Comparison of ENCODE assay signal across 15 cellular contexts in the genomic region with DNA sequence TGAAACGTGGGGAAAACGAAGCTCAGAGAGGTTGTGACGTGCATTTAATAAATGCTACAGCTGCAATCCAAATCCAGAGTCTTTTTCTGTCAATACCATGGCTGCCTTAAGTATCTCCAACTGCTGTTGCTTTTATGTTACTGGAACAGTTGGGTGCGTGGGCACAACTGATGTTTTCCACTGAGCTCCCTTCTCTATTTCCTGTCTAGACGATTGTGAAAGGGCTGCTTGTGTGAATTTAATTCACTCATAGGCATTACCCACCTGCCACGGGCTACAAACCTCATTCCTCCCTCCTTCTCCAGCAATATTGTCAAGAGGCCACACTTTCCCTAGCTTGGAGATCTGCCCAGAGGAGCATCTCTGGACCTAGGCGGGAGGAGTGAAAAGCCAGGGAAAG.
DNase-seq lines count a peak whose midpoint lies in the region; ATAC-seq, FAIRE-seq and TF ChIP-seq lines count a peak whose summit lies in the region.
"Had no signal": no experiment of that assay in that cellular context is flagged by ENCODE, and none has a peak within 500 bp of the region (broad histone marks: within the 10 kb centered on the region; RNA-seq: fewer than 3 reads in every experiment).

No MANE protein-coding gene starts in this region.

- 69 to 80% methylated on average over 7 of the region's 7 CpGs for WGBS in pancreas, 2 donors

- no peak overlapping the region for H3K4me3 ChIP-seq in pancreas
- H3K4me3 ChIP-seq: body of pancreas, left ventricle myocardium inferior had no signal

- intact Hi-C loops in pancreas (cut with DNase I) = no loop called here

- peaks cover 59% of the 10 kb centered on the region for H3K36me3 Mint-ChIP-seq in activated naive CD8-positive, alpha-beta T cell treated with anti-CD3 and anti-CD28 coated beads for 36 hours
- H3K36me3 Mint-ChIP-seq in stimulated activated memory B cell treated with anti-CD40 and anti-IgM and Interleukin-4, amounts not matched to agents 10 μg/mL and 1 μg/mL and 100 μg/mL, for 72 hours = no peaks in the 10 kb centered on the region

- no peaks in the 10 kb centered on the region for H3K36me3 ChIP-seq in pancreas
- H3K36me3 ChIP-seq: left ventricle myocardium inferior had no signal

- H3K9me3 Mint-ChIP-seq in activated naive CD8-positive, alpha-beta T cell treated with anti-CD3 and anti-CD28 coated beads for 36 hours = peaks cover 23% of the 10 kb centered on the region
- H3K9me3 Mint-ChIP-seq in stimulated activated memory B cell treated with anti-CD40 and anti-IgM and Interleukin-4, amounts not matched to agents 10 μg/mL and 1 μg/mL and 100 μg/mL, for 72 hours = no peaks in the 10 kb centered on the region

- no peak for TF ChIP-seq CTCF in pancreas (IDR thresholded peaks at IDR 0.05)

- ATAC-seq in activated CD4-positive, CD25-positive, alpha-beta regulatory T cell treated with anti-CD3 and anti-CD28 coated beads, Interleukin-2, amount 50 U/mL, for 24 hours = peak; percentile 50 to 60
- ATAC-seq in stimulated activated memory B cell treated with anti-CD40 and anti-IgM and Interleukin-4, amounts not matched to agents 10 μg/mL and 1 μg/mL and 100 μg/mL, for 72 hours = no peak
- ATAC-seq in pancreas = no peak
- ATAC-seq: body of pancreas had no signal

- no peak for DNase-seq in activated CD4-positive, CD25-positive, alpha-beta regulatory T cell treated with anti-CD3 and anti-CD28 coated beads, Interleukin-2, amount 50 U/mL, for 72 hours
- DNase-seq in activated CD4-positive, alpha-beta T cell treated with anti-CD3 and anti-CD28 coated beads for 4 hours = peak; percentile 52 to 62
- peak; percentile 26 for DNase-seq in activated naive CD8-positive, alpha-beta T cell treated with anti-CD3 and anti-CD28 coated beads for 36 hours
- DNase-seq in pancreas (no peak), NOMO-1 treated with DMSO at 0.1 percent for 48 hours (lab: John Stamatoyannopoulos, UW; ENCODE audit: unreplicated experiment) (no peak), EL (no peak)
- DNase-seq: body of pancreas, H7, Karpas-422, left ventricle myocardium inferior, NCI-H187, T1000 had no signal

- H3K27me3 ChIP-seq in pancreas = peaks cover 0 to 20% (median 0%) of the 10 kb centered on the region in 4 donors
- H3K27me3 ChIP-seq: body of pancreas had no signal

- no peak overlapping the region for H3K27ac ChIP-seq in pancreas
- H3K27ac ChIP-seq: body of pancreas, HL-60, left ventricle myocardium inferior had no signal

- no peaks in the 10 kb centered on the region for H3K9me3 ChIP-seq in pancreas
- H3K9me3 ChIP-seq: body of pancreas, left ventricle myocardium inferior had no signal

- H3K4me1 ChIP-seq in pancreas = no peaks in the 10 kb centered on the region
- H3K4me1 ChIP-seq: body of pancreas, left ventricle myocardium inferior had no signal

- H3K4me3 Mint-ChIP-seq in activated naive CD8-positive, alpha-beta T cell treated with anti-CD3 and anti-CD28 coated beads for 36 hours = peak overlapping the region; percentile 62
- H3K4me3 Mint-ChIP-seq in stimulated activated memory B cell treated with anti-CD40 and anti-IgM and Interleukin-4, amounts not matched to agents 10 μg/mL and 1 μg/mL and 100 μg/mL, for 72 hours = no peak overlapping the region

- H3K27ac Mint-ChIP-seq in activated naive CD8-positive, alpha-beta T cell treated with anti-CD3 and anti-CD28 coated beads for 36 hours = peak overlapping the region; percentile 94
- H3K27ac Mint-ChIP-seq in stimulated activated memory B cell treated with anti-CD40 and anti-IgM and Interleukin-4, amounts not matched to agents 10 μg/mL and 1 μg/mL and 100 μg/mL, for 72 hours = peak overlapping the region; percentile 52

- H3K4me1 Mint-ChIP-seq in activated naive CD8-positive, alpha-beta T cell treated with anti-CD3 and anti-CD28 coated beads for 36 hours = peaks cover 45% of the 10 kb centered on the region
- H3K4me1 Mint-ChIP-seq in stimulated activated memory B cell treated with anti-CD40 and anti-IgM and Interleukin-4, amounts not matched to agents 10 μg/mL and 1 μg/mL and 100 μg/mL, for 72 hours = peaks cover 24% of the 10 kb centered on the region

- FAIRE-seq in pancreas (lab: Jason Lieb, UNC) = no peak

- no peaks in the 10 kb centered on the region for H3K27me3 Mint-ChIP-seq in activated naive CD8-positive, alpha-beta T cell treated with anti-CD3 and anti-CD28 coated beads for 36 hours
- H3K27me3 Mint-ChIP-seq in stimulated activated memory B cell treated with anti-CD40 and anti-IgM and Interleukin-4, amounts not matched to agents 10 μg/mL and 1 μg/mL and 100 μg/mL, for 72 hours = peaks cover 27% of the 10 kb centered on the region

Comparison
In these comparisons a context has a peak if more than half of its experiments do, and no peak if none do; other contexts are left out.
1. ATAC-seq: peak in activated CD4-positive, CD25-positive, alpha-beta regulatory T cell treated with anti-CD3 and anti-CD28 coated beads, Interleukin-2, amount 50 U/mL, for 24 hours (2 of 2); none in stimulated activated memory B cell treated with anti-CD40 and anti-IgM and Interleukin-4, amounts not matched to agents 10 μg/mL and 1 μg/mL and 100 μg/mL, for 72 hours (single experiment) and pancreas (0 of 4).
2. DNase-seq: peak in activated CD4-positive, alpha-beta T cell treated with anti-CD3 and anti-CD28 coated beads for 4 hours (2 of 2) and activated naive CD8-positive, alpha-beta T cell treated with anti-CD3 and anti-CD28 coated beads for 36 hours (single experiment); none in activated CD4-positive, CD25-positive, alpha-beta regulatory T cell treated with anti-CD3 and anti-CD28 coated beads, Interleukin-2, amount 50 U/mL, for 72 hours (single experiment), pancreas (0 of 6), NOMO-1 treated with DMSO at 0.1 percent for 48 hours (single experiment) and EL (single experiment).